ENCODE assay signal across 11 cellular contexts in the genomic region with DNA sequence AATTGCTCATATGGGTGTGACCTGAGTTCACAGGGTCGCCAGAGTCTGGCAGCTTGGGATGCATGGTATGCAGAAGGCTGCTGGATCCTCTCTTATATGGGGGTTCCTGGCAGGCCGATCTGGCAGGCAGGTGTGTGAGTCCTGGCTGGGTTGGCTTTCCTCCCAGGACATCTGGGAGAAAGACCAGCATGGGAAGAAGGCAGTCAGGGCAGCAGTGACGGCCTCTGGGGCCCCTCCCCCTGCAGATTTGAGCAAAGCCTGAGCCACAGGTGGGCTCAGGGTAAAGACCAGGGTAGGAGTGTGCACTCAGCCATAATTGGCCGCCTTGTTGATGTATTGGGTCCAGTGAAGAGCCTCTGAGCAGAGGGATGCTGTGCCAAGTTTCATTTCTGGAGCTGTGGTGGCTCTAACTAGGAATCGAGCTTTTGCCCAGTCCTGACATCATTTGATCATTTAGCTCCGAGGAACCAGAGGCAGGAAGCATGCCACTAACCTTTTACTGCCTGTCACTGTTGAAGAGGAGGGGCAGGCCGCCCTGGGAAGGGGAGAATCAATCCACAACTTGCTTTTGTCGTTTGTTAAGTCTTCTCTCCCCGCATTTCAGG.
A peak's percentile ranks its signal among the peaks of the same experiment; 100 is the strongest.
DNase-seq lines count a peak whose midpoint lies in the region; ATAC-seq and TF ChIP-seq lines count a peak whose summit lies in the region.
"Had no signal": no experiment of that assay in that cellular context is flagged by ENCODE, and none has a peak within 500 bp of the region (broad histone marks: within the 10 kb centered on the region; RNA-seq: fewer than 3 reads in every experiment).

No MANE protein-coding gene starts in this region.

- POLR2A ChIA-PET in HEK293 (lab: Yijun Ruan, JAX) = no interaction called here

- no peak for TF ChIP-seq POLR2A in prostate gland (IDR thresholded peaks at IDR 0.05)
- TF ChIP-seq POLR2A in breast epithelium (IDR thresholded peaks at IDR 0.05) = no peak

- peak; percentile 71 for DNase-seq in NCI-H2227 (lab: John Stamatoyannopoulos, UW; ENCODE audit: unreplicated experiment)
- peak in 1 of 10 donors; percentile 38 for DNase-seq in dorsolateral prefrontal cortex
- DNase-seq in prostate gland (ENCODE audit: low spot score) = peak; percentile 19
- DNase-seq in NCI-H1930 (lab: John Stamatoyannopoulos, UW) = no peak
- no peak for DNase-seq in breast epithelium (ENCODE audit: low spot score in 2 of 2)
- DNase-seq: activated effector memory CD4-positive, alpha-beta T cell treated with anti-CD3 and anti-CD28 coated beads, Interleukin-2, amount 50 U/mL, for 16 hours; naive B cell had no signal

- H3K4me1 ChIP-seq in HEK293 (ENCODE audit: control insufficient read depth, insufficient read depth, low read length) (peaks cover 15% of the 10 kb centered on the region; the same call in 1 of the 2 replicates), prostate gland (replicated peaks) (no peaks in the 10 kb centered on the region), breast epithelium (no peaks in the 10 kb centered on the region)

- WGBS in prostate gland = 43% methylated on average over 9 of the region's 9 CpGs

- H3K9me3 ChIP-seq in HEK293 (ENCODE audit: control insufficient read depth, insufficient read depth, low read depth, low read length) (no peaks in the 10 kb centered on the region), prostate gland (no peaks in the 10 kb centered on the region), breast epithelium (no peaks in the 10 kb centered on the region)

- CTCF ChIA-PET in HEK293 (lab: Yijun Ruan, JAX) = no interaction called here

- H3K4me3 ChIP-seq in HEK293 (ENCODE audit: low read depth, low read length) (no peak overlapping the region), dorsolateral prefrontal cortex (no peak overlapping the region), prostate gland (no peak overlapping the region), breast epithelium (no peak overlapping the region)
- H3K4me3 ChIP-seq: cardiac muscle cell had no signal

- intact Hi-C loops in dorsolateral prefrontal cortex (cut with DNase I) = no loop called here
- intact Hi-C loops in prostate gland (cut with DNase I) = no loop called here
- intact Hi-C loops in breast epithelium (cut with DNase I; ENCODE audit: low total_unique reads) = no loop called here

- H3K27ac ChIP-seq in HEK293 (ENCODE audit: extremely low read depth, low read depth, low read length) (no peak overlapping the region), dorsolateral prefrontal cortex (peak overlapping the region in 47 of 59 donors; percentile 10 to 81 (median 61)), prostate gland (no peak overlapping the region), breast epithelium (peak overlapping the region in 1 of 2 donors; percentile 33)
- H3K27ac ChIP-seq: cardiac muscle cell, HL-60 had no signal

- no peak for ATAC-seq in GM18861 (IDR thresholded peaks at IDR 0.05; ENCODE audit: unreplicated experiment)

- TF ChIP-seq CTCF in HEK293 (tag by site-specific recombination; IDR thresholded peaks at IDR 0.05) (no peak), dorsolateral prefrontal cortex (IDR thresholded peaks at IDR 0.05 in 54 of 56, conservative IDR thresholded peaks at IDR 0.05 in 2 of 56; ENCODE audit: low read depth in 1 of 56, partially characterized antibody in 56 of 56) (no peak), prostate gland (IDR thresholded peaks at IDR 0.05) (no peak), breast epithelium (IDR thresholded peaks at IDR 0.05) (no peak)

- H3K27me3 ChIP-seq in dorsolateral prefrontal cortex = no peaks in the 10 kb centered on the region
- H3K27me3 ChIP-seq in prostate gland (replicated peaks; ENCODE audit: insufficient read depth) = no peaks in the 10 kb centered on the region
- H3K27me3 ChIP-seq in breast epithelium = no peaks in the 10 kb centered on the region
- H3K27me3 ChIP-seq: cardiac muscle cell had no signal

- H3K36me3 ChIP-seq in HEK293 (ENCODE audit: control insufficient read depth in 2 of 2, insufficient read depth in 1 of 2, low read length in 2 of 2) (no peaks in the 10 kb centered on the region), prostate gland (no peaks in the 10 kb centered on the region), breast epithelium (no peaks in the 10 kb centered on the region)
- H3K36me3 ChIP-seq: cardiac muscle cell had no signal

TF ChIP-seq in HEK293, 187 proteins besides CTCF, POLR2A, EP300 and RAD21 (continues in another document):
- TF ChIP-seq ZNF670 (tag by site-specific recombination; IDR thresholded peaks at IDR 0.05; ENCODE audit: low read depth) = no peak
- no peak for TF ChIP-seq ZNF146 (tag by site-specific recombination; IDR thresholded peaks at IDR 0.05)
- peak; percentile 82 for TF ChIP-seq SCRT1 (tag by site-specific recombination; IDR thresholded peaks at IDR 0.05; ENCODE audit: borderline replicate concordance)
- no peak for TF ChIP-seq GLI2 (tag by site-specific recombination; IDR thresholded peaks at IDR 0.05; ENCODE audit: borderline replicate concordance, low read depth)
- TF ChIP-seq ZNF518A (tag by site-specific recombination; conservative IDR thresholded peaks at IDR 0.05; ENCODE audit: low read depth) = no peak
- no peak for TF ChIP-seq ZNF48 (tag by site-specific recombination; IDR thresholded peaks at IDR 0.05)
- no peak for TF ChIP-seq ZNF157 (tag by site-specific recombination; IDR thresholded peaks at IDR 0.05)
- TF ChIP-seq ZNF843 (tag by site-specific recombination; IDR thresholded peaks at IDR 0.05) = no peak
- no peak for TF ChIP-seq ZNF175 (tag by site-specific recombination; IDR thresholded peaks at IDR 0.05)
- TF ChIP-seq GLIS2 (tag by site-specific recombination; IDR thresholded peaks at IDR 0.05) = no peak
- TF ChIP-seq ZNF785 (tag by site-specific recombination; IDR thresholded peaks at IDR 0.05) = no peak
- TF ChIP-seq WT1 (tag by site-specific recombination; IDR thresholded peaks at IDR 0.05) = no peak
- peak; percentile 97 for TF ChIP-seq SCRT2 (tag by site-specific recombination; IDR thresholded peaks at IDR 0.05)
- TF ChIP-seq OSR2 (tag by site-specific recombination; IDR thresholded peaks at IDR 0.05) = 0 out of 2 replicates have a peak, but pooled peaks have one; percentile 22
- TF ChIP-seq ZNF23 (tag by site-specific recombination; IDR thresholded peaks at IDR 0.05; ENCODE audit: borderline replicate concordance) = no peak
- TF ChIP-seq ZNF138 (tag by site-specific recombination; IDR thresholded peaks at IDR 0.05; ENCODE audit: borderline replicate concordance) = no peak
- no peak for TF ChIP-seq ZNF239 (tag by site-specific recombination; IDR thresholded peaks at IDR 0.05)
- no peak for TF ChIP-seq TRIM28 (IDR thresholded peaks at IDR 0.05; ENCODE audit: borderline replicate concordance, low read length)
- TF ChIP-seq, protein P1, sequence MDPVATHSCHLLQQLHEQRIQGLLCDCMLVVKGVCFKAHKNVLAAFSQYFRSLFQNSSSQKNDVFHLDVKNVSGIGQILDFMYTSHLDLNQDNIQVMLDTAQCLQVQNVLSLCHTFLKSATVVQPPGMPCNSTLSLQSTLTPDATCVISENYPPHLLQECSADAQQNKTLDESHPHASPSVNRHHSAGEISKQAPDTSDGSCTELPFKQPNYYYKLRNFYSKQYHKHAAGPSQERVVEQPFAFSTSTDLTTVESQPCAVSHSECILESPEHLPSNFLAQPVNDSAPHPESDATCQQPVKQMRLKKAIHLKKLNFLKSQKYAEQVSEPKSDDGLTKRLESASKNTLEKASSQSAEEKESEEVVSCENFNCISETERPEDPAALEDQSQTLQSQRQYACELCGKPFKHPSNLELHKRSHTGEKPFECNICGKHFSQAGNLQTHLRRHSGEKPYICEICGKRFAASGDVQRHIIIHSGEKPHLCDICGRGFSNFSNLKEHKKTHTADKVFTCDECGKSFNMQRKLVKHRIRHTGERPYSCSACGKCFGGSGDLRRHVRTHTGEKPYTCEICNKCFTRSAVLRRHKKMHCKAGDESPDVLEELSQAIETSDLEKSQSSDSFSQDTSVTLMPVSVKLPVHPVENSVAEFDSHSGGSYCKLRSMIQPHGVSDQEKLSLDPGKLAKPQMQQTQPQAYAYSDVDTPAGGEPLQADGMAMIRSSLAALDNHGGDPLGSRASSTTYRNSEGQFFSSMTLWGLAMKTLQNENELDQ (tag by site-specific recombination; IDR thresholded peaks at IDR 0.05; ENCODE audit: low read depth) = no peak
- no peak for TF ChIP-seq ZNF114 (tag by site-specific recombination; IDR thresholded peaks at IDR 0.05)

Comparison
In these comparisons a context has a peak if more than half of its experiments do, and no peak if none do; other contexts are left out.
1. H3K27ac ChIP-seq: peak in dorsolateral prefrontal cortex (47 of 59); none in HEK293 (single experiment) and prostate gland (0 of 2).
2. DNase-seq: peak in NCI-H2227 (single experiment) and prostate gland (single experiment); none in NCI-H1930 (0 of 2) and breast epithelium (0 of 2).